In the genomic region with DNA sequence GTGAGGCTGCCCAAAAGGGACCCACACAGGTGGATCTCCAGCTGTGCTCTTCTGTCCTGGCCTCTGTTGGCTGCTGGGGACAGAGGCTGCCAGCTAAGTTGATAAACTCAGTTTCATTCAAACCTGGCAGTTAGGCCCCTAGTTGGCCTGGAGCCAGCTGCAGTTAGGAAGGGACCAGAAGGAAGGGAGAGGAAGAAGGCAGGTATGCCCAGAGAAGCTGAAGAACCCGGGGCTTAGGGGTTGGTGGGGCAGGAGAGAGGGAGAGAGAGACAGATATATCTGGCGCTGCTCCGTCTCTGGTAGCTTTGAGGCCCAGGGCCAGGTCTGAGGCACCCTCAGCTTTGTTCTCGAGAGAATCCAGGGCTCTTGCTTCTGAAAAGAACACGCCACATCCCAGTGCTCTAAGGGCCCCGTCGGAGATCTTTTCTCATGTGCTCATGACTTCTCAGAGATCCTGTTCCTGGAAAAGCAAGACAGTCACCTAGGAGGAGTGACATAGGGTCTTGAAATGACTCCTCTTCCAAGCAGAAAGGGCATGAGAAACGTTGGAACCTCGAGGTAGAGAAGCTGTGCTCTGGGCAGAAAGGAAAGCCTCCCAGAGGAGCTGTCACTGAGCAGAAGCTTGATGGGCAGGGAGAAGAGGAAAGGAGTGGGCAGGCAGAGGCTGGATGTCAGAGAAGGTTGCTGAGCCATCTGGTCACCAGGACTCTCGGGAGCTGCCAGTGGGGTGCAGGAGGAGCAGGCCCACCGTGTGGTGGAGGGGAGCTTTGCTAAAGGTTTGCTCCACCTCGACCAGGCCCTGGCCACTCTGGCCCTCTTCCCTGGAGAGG, we compare ENCODE assay signal across 28 cellular contexts.
"Had no signal": no experiment of that assay in that cellular context is flagged by ENCODE, and none has a peak within 500 bp of the region (broad histone marks: within the 10 kb centered on the region; RNA-seq: fewer than 3 reads in every experiment).

No MANE protein-coding gene starts in this region.

- H3K27ac ChIP-seq: body of pancreas, gastroesophageal sphincter, parathyroid adenoma, psoas muscle, sigmoid colon, stomach, thyroid gland, upper lobe of left lung had no signal

- DNase-seq: activated CD4-positive, alpha-beta T cell treated with anti-CD3 and anti-CD28 coated beads for 36 hours; activated CD4-positive, alpha-beta T cell treated with anti-CD3 and anti-CD28 coated beads, Interleukin-2, amount 50 U/mL, for 4 hours; activated CD4-positive, CD25-positive, alpha-beta regulatory T cell; activated naive CD4-positive, alpha-beta T cell; activated T-cell treated with anti-CD3 and anti-CD28 coated beads for 4 hours; activated T-cell treated with anti-CD3 and anti-CD28 coated beads, Interleukin-2, amount 50 U/mL, for 72 hours; anterior cingulate cortex; body of pancreas; effector CD8-positive, alpha-beta T cell; head of caudate nucleus; hippocampal formation; immature natural killer cell; kidney; naive B cell; occipital lobe; psoas muscle; sigmoid colon; stimulated activated CD4-positive, alpha-beta T cell treated with anti-CD3 and anti-CD28 coated beads, Interleukin-1b, Interleukin-23, amount 100 ng/mL, for 48 hours; stimulated activated CD4-positive, alpha-beta T cell treated with anti-CD3 and anti-CD28 coated beads, Interleukin-4, amount 100 ng/mL, for 4 hours; stimulated activated CD8-positive, alpha-beta memory T cell treated with anti-CD3 and anti-CD28 coated beads, Interleukin-4, amount 100 ng/mL, for 48 hours; stimulated activated naive B cell treated with anti-CD40 and anti-IgM and Interleukin-4, amounts not matched to agents 10 μg/mL and 1 μg/mL and 100 μg/mL, for 72 hours; thyroid gland had no signal

- FAIRE-seq: colon, kidney, small intestine had no signal

- H3K9me3 ChIP-seq: body of pancreas, gastroesophageal sphincter, psoas muscle, sigmoid colon, stomach, thyroid gland, upper lobe of left lung had no signal

- H2AFZ ChIP-seq: parathyroid adenoma had no signal

- H3K79me2 ChIP-seq: parathyroid adenoma had no signal

- H3K4me1 ChIP-seq: body of pancreas, gastroesophageal sphincter, parathyroid adenoma, psoas muscle, sigmoid colon, stomach, thyroid gland, upper lobe of left lung had no signal

- H3K27me3 ChIP-seq: body of pancreas, sigmoid colon, thyroid gland, upper lobe of left lung had no signal

- ATAC-seq: activated CD4-positive, alpha-beta T cell treated with anti-CD3 and anti-CD28 coated beads for 36 hours; activated T-cell treated with anti-CD3 and anti-CD28 coated beads, Interleukin-2, amount 50 U/mL, for 72 hours; body of pancreas; gastroesophageal sphincter; psoas muscle; stimulated activated naive B cell treated with anti-CD40 and anti-IgM and Interleukin-4, amounts not matched to agents 10 μg/mL and 1 μg/mL and 100 μg/mL, for 72 hours had no signal

- H3K36me3 ChIP-seq: gastroesophageal sphincter, sigmoid colon, stomach, thyroid gland, upper lobe of left lung had no signal

- H3K4me3 ChIP-seq: body of pancreas, gastroesophageal sphincter, psoas muscle, sigmoid colon, stomach, thyroid gland, upper lobe of left lung had no signal

- H3K9ac ChIP-seq: parathyroid adenoma had no signal
